In genomic region chr10:71483135-71483534, GRCh38 we compare ENCODE assay signal across 8 cellular contexts.
"Had no signal": no experiment of that assay in that cellular context is flagged by ENCODE, and none has a peak within 500 bp of the region (broad histone marks: within the 10 kb centered on the region; RNA-seq: fewer than 3 reads in every experiment).

No MANE protein-coding gene starts in this region.

- DNase-seq: IMR-90, KBM-7, KG1 had no signal

- H3K4me3 Mint-ChIP-seq: IgD-negative memory B cell had no signal

- H3K27ac ChIP-seq: HL-60, KMS-11 had no signal

- ATAC-seq: HepG2, K562 had no signal

- H3K9me3 Mint-ChIP-seq: IgD-negative memory B cell had no signal

- H3K4me3 ChIP-seq: K562 had no signal

- H3K27ac Mint-ChIP-seq: IgD-negative memory B cell had no signal
